Comparison of ENCODE assay signal across 8 cellular contexts in the genomic region with DNA sequence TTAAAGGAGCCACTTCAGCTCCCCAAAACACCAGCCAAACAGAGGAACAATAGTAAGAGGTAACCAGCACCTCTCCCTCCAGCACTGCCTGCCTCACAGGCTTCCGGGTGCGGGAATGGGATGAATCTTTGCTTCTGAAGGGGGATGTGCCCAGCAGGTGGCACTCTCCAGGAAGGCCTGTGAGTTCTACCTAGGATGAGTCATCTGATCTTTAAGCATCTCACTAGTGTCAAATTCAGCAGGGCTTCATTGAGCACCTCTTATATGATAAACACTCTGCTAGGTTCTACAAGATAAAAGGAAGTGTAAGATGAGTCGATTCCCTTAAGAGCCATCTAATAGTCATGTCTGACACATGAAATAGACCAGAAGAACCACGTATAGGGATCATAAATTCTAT.
DNase-seq lines count a peak whose midpoint lies in the region; ATAC-seq, FAIRE-seq and TF ChIP-seq lines count a peak whose summit lies in the region.

No MANE protein-coding gene starts in this region.

- no peak for FAIRE-seq in GM12891 (lab: Jason Lieb, UNC)

- H3K27ac Mint-ChIP-seq in nephron: no peak overlapping the region

- no peak for TF ChIP-seq POLR2A in GM12891 (IDR thresholded peaks at IDR 0.05; ENCODE audit: low read depth, low read length)

- no peaks in the 10 kb centered on the region for H3K27me3 Mint-ChIP-seq in nephron (ENCODE audit: low read depth)

- no peaks in the 10 kb centered on the region for H3K9me3 Mint-ChIP-seq in nephron

- DNase-seq in A172 (ENCODE audit: low spot score) (peak; percentile 77), GM12864 (ENCODE audit: low read depth) (peak; percentile 15), NCI-H2196 (lab: John Stamatoyannopoulos, UW; ENCODE audit: unreplicated experiment) (peak; percentile 79), choroid plexus epithelial cell (ENCODE audit: low read depth) (peak; percentile 27), GM12891 (ENCODE audit: insufficient read length, low spot score) (no peak)

- peaks cover 52% of the 10 kb centered on the region for H3K36me3 Mint-ChIP-seq in nephron (ENCODE audit: low read depth)

- no peaks in the 10 kb centered on the region for H3K4me1 Mint-ChIP-seq in nephron

- ATAC-seq in GM19328 (IDR thresholded peaks at IDR 0.05; ENCODE audit: unreplicated experiment): no peak
- ATAC-seq in GM21529 (IDR thresholded peaks at IDR 0.05; ENCODE audit: unreplicated experiment): no peak

- H3K4me3 ChIP-seq in GM12864 (ENCODE audit: low read depth, low read length) (no peak overlapping the region), choroid plexus epithelial cell (ENCODE audit: low read depth, low read length) (no peak overlapping the region)

- TF ChIP-seq CTCF in GM12864 (IDR thresholded peaks at IDR 0.05; ENCODE audit: low read depth, low read length, missing control alignments) (peak; percentile 60), choroid plexus epithelial cell (conservative IDR thresholded peaks at IDR 0.05; ENCODE audit: low read depth, low read length) (peak; percentile 33), nephron (IDR thresholded peaks at IDR 0.05; ENCODE audit: unreplicated experiment in 3 of 3) (peak in 2 of 3 experiments; percentile 38 to 45)

- H3K4me3 Mint-ChIP-seq in nephron: no peak overlapping the region

TF ChIP-seq in GM12891, 5 proteins besides CTCF, POLR2A, EP300 and RAD21:
- TF ChIP-seq TAF1 (IDR thresholded peaks at IDR 0.05; ENCODE audit: low read depth, low read length): no peak
- no peak for TF ChIP-seq POLR2AphosphoS5 (IDR thresholded peaks at IDR 0.05; ENCODE audit: low read depth, low read length)
- TF ChIP-seq PAX5 (IDR thresholded peaks at IDR 0.05; ENCODE audit: insufficient read depth, low read length, severe bottlenecking): no peak
- TF ChIP-seq SPI1 (IDR thresholded peaks at IDR 0.05; ENCODE audit: low read depth, low read length): no peak
- no peak for TF ChIP-seq POU2F2 (IDR thresholded peaks at IDR 0.05; ENCODE audit: low read depth, low read length)
